Comparison of ENCODE assay signal across 8 cellular contexts in the genomic region with DNA sequence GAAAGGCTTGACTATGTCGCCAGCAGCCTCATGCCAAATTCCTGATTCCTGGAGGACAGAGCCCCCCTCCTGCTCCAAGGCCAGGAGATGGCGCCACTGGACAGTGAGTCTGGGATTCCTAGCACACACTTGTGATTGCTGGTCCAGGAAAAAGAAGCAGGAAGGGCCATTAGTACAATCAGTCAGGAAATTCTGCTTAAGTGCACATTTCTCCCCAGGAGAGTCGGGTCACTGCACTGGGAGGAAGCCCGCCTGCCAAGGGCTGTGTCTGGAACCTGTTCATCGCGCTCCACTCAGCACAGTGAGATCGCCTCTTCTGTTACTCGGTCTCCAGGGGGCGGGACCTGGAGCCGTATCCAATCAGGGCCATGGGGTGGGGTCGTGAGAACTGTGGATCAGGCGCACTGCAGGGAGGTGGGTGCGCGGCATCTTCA.
DNase-seq lines count a peak whose midpoint lies in the region; ATAC-seq, FAIRE-seq and TF ChIP-seq lines count a peak whose summit lies in the region.

No MANE protein-coding gene starts in this region.

- peak overlapping the region; percentile 77 for H3K4me3 Mint-ChIP-seq in chondrocyte (ENCODE audit: unreplicated experiment)

- H3K9me3 Mint-ChIP-seq in chondrocyte (ENCODE audit: low read depth): peaks cover 9% of the 10 kb centered on the region

- peak; percentile 45 for TF ChIP-seq CTCF in NB4 (IDR thresholded peaks at IDR 0.05; ENCODE audit: low read depth, low read length)
- peak; percentile 88 for TF ChIP-seq CTCF in chondrocyte (IDR thresholded peaks at IDR 0.05)
- peak; percentile 82 for TF ChIP-seq CTCF in kidney (IDR thresholded peaks at IDR 0.05; ENCODE audit: borderline replicate concordance, extremely low read depth, insufficient read depth)
- TF ChIP-seq CTCF in smooth muscle cell (IDR thresholded peaks at IDR 0.05; ENCODE audit: borderline replicate concordance, insufficient read depth, poor library complexity, severe bottlenecking): peak; percentile 72

- H3K9ac ChIP-seq in kidney (ENCODE audit: low read length in 2 of 2) (no peak overlapping the region), smooth muscle cell (ENCODE audit: low read depth) (no peak overlapping the region)

- H3K4me2 ChIP-seq in smooth muscle cell: peak overlapping the region; percentile 88

- DNase-seq in EH (ENCODE audit: low read depth): peak; percentile 55
- DNase-seq in NB4 (ENCODE audit: low read depth): peak; percentile 55
- no peak for DNase-seq in chondrocyte (ENCODE audit: low spot score)
- DNase-seq in kidney: peak; percentile 89
- DNase-seq in smooth muscle cell (lab: John Stamatoyannopoulos, UW; ENCODE audit: unreplicated experiment): peak; percentile 6
- no peak for DNase-seq in activated CD4-positive, alpha-beta T cell treated with anti-CD3 and anti-CD28 coated beads, Interleukin-2, amount 50 U/mL, for 4 hours

- H3K4me3 ChIP-seq in NB4 (ENCODE audit: low read depth, low read length) (no peak overlapping the region), kidney (ENCODE audit: low read length in 2 of 2) (peak overlapping the region; percentile 61 to 78), smooth muscle cell (peak overlapping the region; percentile 51)

- H3K4me1 ChIP-seq in kidney (ENCODE audit: control insufficient read depth in 1 of 2, insufficient read depth in 1 of 2, low read depth in 1 of 2, low read length in 2 of 2) (peaks cover 0 to 7% of the 10 kb centered on the region in 2 donors), smooth muscle cell (ENCODE audit: low read depth) (no peaks in the 10 kb centered on the region)

- no peak overlapping the region for H3K27ac Mint-ChIP-seq in chondrocyte (ENCODE audit: unreplicated experiment)

- H3K36me3 Mint-ChIP-seq in chondrocyte (ENCODE audit: low read depth): peaks cover 11% of the 10 kb centered on the region

- TF ChIP-seq POLR2A in NB4 (IDR thresholded peaks at IDR 0.05; ENCODE audit: extremely low read depth, insufficient read length): no peak

- peak overlapping the region; percentile 92 for H2AFZ ChIP-seq in smooth muscle cell (ENCODE audit: low read depth)

- H4K20me1 ChIP-seq in smooth muscle cell (ENCODE audit: low read depth): no peaks in the 10 kb centered on the region

- FAIRE-seq in kidney (lab: Jason Lieb, UNC): no peak

- H3K4me1 Mint-ChIP-seq in chondrocyte (ENCODE audit: low read depth): peaks cover 8% of the 10 kb centered on the region

- H3K27ac ChIP-seq in kidney (ENCODE audit: low read depth in 2 of 2, low read length in 2 of 2) (no peak overlapping the region), smooth muscle cell (ENCODE audit: low read depth) (no peak overlapping the region)

- no peaks in the 10 kb centered on the region for H3K27me3 Mint-ChIP-seq in chondrocyte (ENCODE audit: low read depth)

- no peaks in the 10 kb centered on the region for H3K36me3 ChIP-seq in kidney (ENCODE audit: control insufficient read depth in 1 of 2, insufficient read depth in 2 of 2, low read length in 2 of 2)
- no peaks in the 10 kb centered on the region for H3K36me3 ChIP-seq in smooth muscle cell (ENCODE audit: low read depth)

- no peaks in the 10 kb centered on the region for H3F3A ChIP-seq in smooth muscle cell (ENCODE audit: low read depth)

- ATAC-seq in GM18519 (IDR thresholded peaks at IDR 0.05; ENCODE audit: low FRiP score, unreplicated experiment) (no peak), GM19452 (IDR thresholded peaks at IDR 0.05; ENCODE audit: unreplicated experiment) (no peak)

- H3K9me3 ChIP-seq in kidney (ENCODE audit: control insufficient read depth in 1 of 2, low read length in 2 of 2): no peaks in the 10 kb centered on the region
- H3K9me3 ChIP-seq in smooth muscle cell (replicated peaks; ENCODE audit: low read depth): no peaks in the 10 kb centered on the region

- no peaks in the 10 kb centered on the region for H3K79me2 ChIP-seq in smooth muscle cell (ENCODE audit: low read depth)

- H3K27me3 ChIP-seq in smooth muscle cell (ENCODE audit: low read depth): no peaks in the 10 kb centered on the region

- intact Hi-C loops in kidney (cut with DNase I): no loop called here

- 3% methylated on average over 14 of the region's 14 CpGs for WGBS in smooth muscle cell (ENCODE audit: low lambda C conversion rate)

Comparison
In these comparisons a context has a peak if more than half of its experiments do, and no peak if none do; other contexts are left out.
1. DNase-seq: peak in EH (single experiment), NB4 (single experiment), kidney (single experiment) and smooth muscle cell (single experiment); none in chondrocyte (single experiment) and activated CD4-positive, alpha-beta T cell treated with anti-CD3 and anti-CD28 coated beads, Interleukin-2, amount 50 U/mL, for 4 hours (0 of 2).
2. Peak in every context shown above with its lines, with median percentiles within 50 percentile points of each other: CTCF ChIP-seq.